24 cellular contexts compared by ENCODE assay signal in genomic region chr3:49593046-49593445, GRCh38.
"Had no signal": no experiment of that assay in that cellular context is flagged by ENCODE, and none has a peak within 500 bp of the region (broad histone marks: within the 10 kb centered on the region; RNA-seq: fewer than 3 reads in every experiment).

No MANE protein-coding gene starts in this region.

- ATAC-seq: activated naive CD8-positive, alpha-beta T cell treated with anti-CD3 and anti-CD28 coated beads, Interleukin-2, amount 50 U/mL, for 24 hours; activated T-cell treated with anti-CD3 and anti-CD28 coated beads, Interleukin-2, amount 50 U/mL, for 4 hours; foreskin keratinocyte; left lung; natural killer cell treated with Interleukin-12 subunit alpha and Interleukin-12 subunit beta and Interleukin-15 and Interleukin-18, amount 100 ng/mL, for 72 hours; pancreas had no signal

- H3K4me3 ChIP-seq: breast epithelium, esophagus squamous epithelium, left lung, pancreas, sigmoid colon, spleen, thyroid gland had no signal

- H3K9me3 Mint-ChIP-seq: activated CD4-positive, alpha-beta T cell treated with anti-CD3 and anti-CD28 coated beads, Interleukin-2, amount 10 ng/mL, durations not matched to agents 24 days and 14 days; activated naive CD4-positive, alpha-beta T cell treated with anti-CD3 and anti-CD28 coated beads, Interleukin-2, amount 10 ng/mL, durations not matched to agents 7 days and 5 days; activated naive CD8-positive, alpha-beta T cell treated with anti-CD3 and anti-CD28 coated beads, Interleukin-2, amount 50 U/mL, for 24 hours; activated T-cell treated with anti-CD3 and anti-CD28 coated beads, Interleukin-2, amount 50 U/mL, for 4 hours; natural killer cell treated with Interleukin-12 subunit alpha and Interleukin-12 subunit beta and Interleukin-15 and Interleukin-18, amount 100 ng/mL, for 72 hours; T-helper 2 cell treated with Interferon-gamma antibody and Interleukin-4, amounts not matched to agents 5 μg/mL and 100 μg/mL, for 36 hours had no signal

- H3K4me3 Mint-ChIP-seq: activated CD4-positive, alpha-beta T cell treated with anti-CD3 and anti-CD28 coated beads, Interleukin-2, amount 10 ng/mL, durations not matched to agents 24 days and 14 days; activated naive CD4-positive, alpha-beta T cell treated with anti-CD3 and anti-CD28 coated beads, Interleukin-2, amount 10 ng/mL, durations not matched to agents 7 days and 5 days; activated naive CD8-positive, alpha-beta T cell treated with anti-CD3 and anti-CD28 coated beads, Interleukin-2, amount 50 U/mL, for 24 hours; activated T-cell treated with anti-CD3 and anti-CD28 coated beads, Interleukin-2, amount 50 U/mL, for 4 hours; mesothelial cell of epicardium; natural killer cell treated with Interleukin-12 subunit alpha and Interleukin-12 subunit beta and Interleukin-15 and Interleukin-18, amount 100 ng/mL, for 72 hours; T-helper 2 cell treated with Interferon-gamma antibody and Interleukin-4, amounts not matched to agents 5 μg/mL and 100 μg/mL, for 36 hours had no signal

- H3K36me3 Mint-ChIP-seq: activated naive CD4-positive, alpha-beta T cell treated with anti-CD3 and anti-CD28 coated beads, Interleukin-2, amount 10 ng/mL, durations not matched to agents 7 days and 5 days; mesothelial cell of epicardium; natural killer cell treated with Interleukin-12 subunit alpha and Interleukin-12 subunit beta and Interleukin-15 and Interleukin-18, amount 100 ng/mL, for 72 hours had no signal

- H3K4me1 Mint-ChIP-seq: activated CD4-positive, alpha-beta T cell treated with anti-CD3 and anti-CD28 coated beads, Interleukin-2, amount 10 ng/mL, durations not matched to agents 24 days and 14 days; mesothelial cell of epicardium had no signal

- H3K27me3 Mint-ChIP-seq: activated naive CD4-positive, alpha-beta T cell treated with anti-CD3 and anti-CD28 coated beads, Interleukin-2, amount 10 ng/mL, durations not matched to agents 7 days and 5 days; natural killer cell treated with Interleukin-12 subunit alpha and Interleukin-12 subunit beta and Interleukin-15 and Interleukin-18, amount 100 ng/mL, for 72 hours had no signal

- FAIRE-seq: endothelial cell of umbilical vein, pancreas had no signal

- H3K27ac Mint-ChIP-seq: activated CD4-positive, alpha-beta T cell treated with anti-CD3 and anti-CD28 coated beads, Interleukin-2, amount 10 ng/mL, durations not matched to agents 24 days and 14 days; activated naive CD4-positive, alpha-beta T cell treated with anti-CD3 and anti-CD28 coated beads, Interleukin-2, amount 10 ng/mL, durations not matched to agents 7 days and 5 days; activated naive CD8-positive, alpha-beta T cell treated with anti-CD3 and anti-CD28 coated beads, Interleukin-2, amount 50 U/mL, for 24 hours; mesothelial cell of epicardium; natural killer cell treated with Interleukin-12 subunit alpha and Interleukin-12 subunit beta and Interleukin-15 and Interleukin-18, amount 100 ng/mL, for 72 hours; T-helper 2 cell treated with Interferon-gamma antibody and Interleukin-4, amounts not matched to agents 5 μg/mL and 100 μg/mL, for 36 hours had no signal

- DNase-seq: activated CD4-positive, alpha-beta T cell treated with anti-CD3 and anti-CD28 coated beads, Interleukin-2, amount 10 ng/mL, durations not matched to agents 24 days and 14 days; activated CD8-positive, alpha-beta memory T cell treated with anti-CD3 and anti-CD28 coated beads, Interleukin-2, amount 50 U/mL, for 4 hours; activated effector memory CD4-positive, alpha-beta T cell treated with Interleukin-2 at 50 U/mL for 16 hours; activated naive CD4-positive, alpha-beta T cell treated with anti-CD3 and anti-CD28 coated beads, Interleukin-2, amount 10 ng/mL, durations not matched to agents 7 days and 5 days; activated naive CD8-positive, alpha-beta T cell treated with anti-CD3 and anti-CD28 coated beads, Interleukin-2, amount 50 U/mL, for 24 hours; activated T-cell treated with anti-CD3 and anti-CD28 coated beads, Interleukin-2, amount 50 U/mL, for 4 hours; anterior cingulate cortex; cerebellar nuclear complex; dermis blood vessel endothelial cell; effector memory CD4-positive, alpha-beta T cell; esophagus squamous epithelium; foreskin keratinocyte; left lung; sigmoid colon; spleen; stimulated activated CD8-positive, alpha-beta memory T cell treated with anti-CD3 and anti-CD28 coated beads, Interleukin-4, amount 100 ng/mL, for 48 hours; stimulated activated naive CD4-positive, alpha-beta T cell; thyroid gland had no signal
